ENCODE assay signal across 19 cellular contexts in genomic region chr16:83409347-83409746, GRCh38.
"Had no signal": no experiment of that assay in that cellular context is flagged by ENCODE, and none has a peak within 500 bp of the region (broad histone marks: within the 10 kb centered on the region; RNA-seq: fewer than 3 reads in every experiment).

No MANE protein-coding gene starts in this region.

- DNase-seq: activated CD4-positive, alpha-beta T cell treated with anti-CD3 and anti-CD28 coated beads for 4 hours; activated CD8-positive, alpha-beta memory T cell treated with anti-CD3 and anti-CD28 coated beads, Interleukin-2, amount 50 U/mL, for 4 hours; activated CD8-positive, alpha-beta T cell treated with anti-CD3 and anti-CD28 coated beads for 36 hours; activated T-cell treated with anti-CD3 and anti-CD28 coated beads, Interleukin-2, amount 50 U/mL, for 72 hours; aorta; Kasumi-1; NCI-H1048; NCI-H146; NCI-H187 treated with DMSO at 0.1 percent for 48 hours; NCI-H2081 treated with DMSO at 0.1 percent for 48 hours; NCI-H446; PC-3; SHP77 treated with DMSO at 0.1 percent for 48 hours; T-helper 17 cell; T-helper 9 cell had no signal

- H3K9me3 Mint-ChIP-seq: activated CD8-positive, alpha-beta T cell treated with anti-CD3 and anti-CD28 coated beads for 36 hours; activated naive CD4-positive, alpha-beta T cell treated with anti-CD3 and anti-CD28 coated beads, Interleukin-2, amount 50 U/mL, for 24 hours; activated T-helper 2 cell treated with anti-CD3 and anti-CD28 coated beads, Interferon-gamma antibody, Interleukin-2, Interleukin-4, amounts not matched to agents 10 μg/mL and 5 μg/mL and 100 μg/mL, durations not matched to agents 14 hours and 24 hours and 36 hours had no signal

- H3K4me3 Mint-ChIP-seq: activated CD8-positive, alpha-beta T cell treated with anti-CD3 and anti-CD28 coated beads for 36 hours; activated naive CD4-positive, alpha-beta T cell treated with anti-CD3 and anti-CD28 coated beads, Interleukin-2, amount 50 U/mL, for 24 hours; activated T-cell treated with anti-CD3 and anti-CD28 coated beads, Interleukin-2, amount 50 U/mL, for 72 hours; central memory CD8-positive, alpha-beta T cell; T-helper 17 cell had no signal

- H3K27ac ChIP-seq: VCaP had no signal

- H3K27ac Mint-ChIP-seq: activated CD8-positive, alpha-beta T cell treated with anti-CD3 and anti-CD28 coated beads for 36 hours; activated naive CD4-positive, alpha-beta T cell treated with anti-CD3 and anti-CD28 coated beads, Interleukin-2, amount 50 U/mL, for 24 hours; activated T-cell treated with anti-CD3 and anti-CD28 coated beads, Interleukin-2, amount 50 U/mL, for 72 hours; activated T-helper 2 cell treated with anti-CD3 and anti-CD28 coated beads, Interferon-gamma antibody, Interleukin-2, Interleukin-4, amounts not matched to agents 10 μg/mL and 5 μg/mL and 100 μg/mL, durations not matched to agents 14 hours and 24 hours and 36 hours; T-helper 17 cell had no signal

- H3K27me3 Mint-ChIP-seq: activated CD8-positive, alpha-beta T cell treated with anti-CD3 and anti-CD28 coated beads for 36 hours; activated naive CD4-positive, alpha-beta T cell treated with anti-CD3 and anti-CD28 coated beads, Interleukin-2, amount 50 U/mL, for 24 hours; T-helper 17 cell had no signal

- H3K36me3 Mint-ChIP-seq: activated naive CD4-positive, alpha-beta T cell treated with anti-CD3 and anti-CD28 coated beads, Interleukin-2, amount 50 U/mL, for 24 hours had no signal

- ATAC-seq: activated CD8-positive, alpha-beta T cell treated with anti-CD3 and anti-CD28 coated beads for 36 hours; activated T-cell treated with anti-CD3 and anti-CD28 coated beads, Interleukin-2, amount 50 U/mL, for 72 hours; PC-3; T-helper 17 cell had no signal

- H3K4me1 Mint-ChIP-seq: activated naive CD4-positive, alpha-beta T cell treated with anti-CD3 and anti-CD28 coated beads, Interleukin-2, amount 50 U/mL, for 24 hours; central memory CD8-positive, alpha-beta T cell; T-helper 17 cell had no signal
